In the genomic region with DNA sequence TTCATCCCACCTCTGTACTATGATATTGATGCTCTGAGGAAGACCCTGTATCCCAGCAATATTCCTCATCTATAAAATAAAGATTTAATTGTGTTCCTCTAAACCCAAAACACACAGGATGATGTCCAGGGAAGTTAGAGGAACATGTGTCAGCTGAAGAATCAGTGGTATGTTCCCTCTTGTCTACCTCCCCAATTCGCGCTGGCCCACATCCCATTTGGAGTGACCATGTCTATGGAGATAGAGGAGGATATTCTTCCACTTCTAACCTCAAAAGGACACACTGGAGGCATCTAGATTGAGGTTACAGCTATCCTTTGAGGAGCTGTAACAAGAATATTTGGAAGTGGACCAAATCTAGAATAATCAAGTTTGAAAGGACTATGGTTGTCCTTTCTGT, we compare ENCODE assay signal across 26 cellular contexts. TPM values are rescaled to one million over a fixed set of nuclear protein-coding genes. Genes with fewer than 3 reads are reported as not detected.
DNase-seq lines count a peak whose midpoint lies in the region; ATAC-seq and TF ChIP-seq lines count a peak whose summit lies in the region.
"Had no signal": no experiment of that assay in that cellular context is flagged by ENCODE, and none has a peak within 500 bp of the region (broad histone marks: within the 10 kb centered on the region; RNA-seq: fewer than 3 reads in every experiment).

No MANE protein-coding gene starts in this region.

- H3K4me3 ChIP-seq in BLaER1 (no peak overlapping the region), mucosa of rectum (ENCODE audit: low read length in 2 of 2) (no peak overlapping the region), stomach (no peak overlapping the region)
- H3K4me3 ChIP-seq: MG63, SJCRH30 had no signal

- 0 out of 2 replicates have a peak, but pooled peaks cover under 1% of the 10 kb centered on the region for H3K36me3 ChIP-seq in BLaER1
- no peaks in the 10 kb centered on the region for H3K36me3 ChIP-seq in mucosa of rectum (ENCODE audit: control insufficient read depth in 2 of 2, insufficient read depth in 2 of 2, low read length in 2 of 2)
- H3K36me3 ChIP-seq in stomach: no peaks in the 10 kb centered on the region
- H3K36me3 ChIP-seq: SJCRH30 had no signal

- H3K27me3 ChIP-seq in BLaER1 (no peaks in the 10 kb centered on the region), mucosa of rectum (ENCODE audit: control insufficient read depth in 2 of 2, insufficient read depth in 2 of 2, low read length in 2 of 2) (no peaks in the 10 kb centered on the region), stomach (no peaks in the 10 kb centered on the region)
- H3K27me3 ChIP-seq: MG63, SJCRH30 had no signal

- no peaks in the 10 kb centered on the region for H4K20me1 ChIP-seq in BLaER1

- H3K27ac ChIP-seq in BLaER1 (no peak overlapping the region), caudate nucleus (ENCODE audit: low read depth, low read length) (peak overlapping the region; percentile 61), mucosa of rectum (ENCODE audit: low read depth in 2 of 2, low read length in 2 of 2) (peak overlapping the region; percentile 32 to 41), stomach (peak overlapping the region in 4 of 5 donors; percentile 51 to 94 (median 84))
- H3K27ac ChIP-seq: SJCRH30, VCaP had no signal

- no peak for TF ChIP-seq CTCF in stomach (IDR thresholded peaks at IDR 0.05)

- H3K4me1 Mint-ChIP-seq in activated T-cell treated with anti-CD3 and anti-CD28 coated beads, Interleukin-2, amount 50 U/mL, for 72 hours (ENCODE audit: low read depth): peaks cover 33% of the 10 kb centered on the region

- peak overlapping the region; percentile 86; the same call in 1 of the 2 replicates for H3K4me2 ChIP-seq in BLaER1

- no peak overlapping the region for H3K27ac Mint-ChIP-seq in activated T-cell treated with anti-CD3 and anti-CD28 coated beads, Interleukin-2, amount 50 U/mL, for 72 hours
- H3K27ac Mint-ChIP-seq: activated CD4-positive, alpha-beta T cell treated with anti-CD3 and anti-CD28 coated beads, Interleukin-2, amount 10 ng/mL, durations not matched to agents 7 days and 5 days; activated naive CD8-positive, alpha-beta T cell treated with anti-CD3 and anti-CD28 coated beads, Interleukin-2, amount 10 ng/mL, durations not matched to agents 7 days and 5 days; endodermal cell had no signal

- ATAC-seq in activated T-cell treated with anti-CD3 and anti-CD28 coated beads, Interleukin-2, amount 50 U/mL, for 72 hours (replicated peaks in 1 of 2): no peak
- ATAC-seq in GM19452 (IDR thresholded peaks at IDR 0.05; ENCODE audit: unreplicated experiment) (no peak), HG02981 (IDR thresholded peaks at IDR 0.05; ENCODE audit: unreplicated experiment) (no peak)
- ATAC-seq: HCT116 had no signal

- 92 to 98% (median 95%) methylated on average over 2 of the region's 2 CpGs for WGBS in stomach, 5 donors

- H3K36me3 Mint-ChIP-seq in activated T-cell treated with anti-CD3 and anti-CD28 coated beads, Interleukin-2, amount 50 U/mL, for 72 hours (ENCODE audit: insufficient read depth in 2 of 2): no peaks in the 10 kb centered on the region
- H3K36me3 Mint-ChIP-seq: CD4-positive, CD25-positive, alpha-beta regulatory T cell had no signal

- H3K4me3 Mint-ChIP-seq in activated T-cell treated with anti-CD3 and anti-CD28 coated beads, Interleukin-2, amount 50 U/mL, for 72 hours: no peak overlapping the region
- H3K4me3 Mint-ChIP-seq: activated CD4-positive, alpha-beta T cell treated with anti-CD3 and anti-CD28 coated beads, Interleukin-2, amount 10 ng/mL, durations not matched to agents 7 days and 5 days; activated naive CD8-positive, alpha-beta T cell treated with anti-CD3 and anti-CD28 coated beads, Interleukin-2, amount 10 ng/mL, durations not matched to agents 7 days and 5 days; endodermal cell had no signal

- no peak for DNase-seq in caudate nucleus (lab: John Stamatoyannopoulos, UW)
- no peak for DNase-seq in stomach
- DNase-seq in activated T-cell treated with anti-CD3 and anti-CD28 coated beads, Interleukin-2, amount 50 U/mL, for 72 hours: no peak
- no peak for DNase-seq in T-helper 9 cell
- DNase-seq: activated CD4-positive, alpha-beta T cell treated with anti-CD3 and anti-CD28 coated beads, Interleukin-2, amount 10 ng/mL, durations not matched to agents 7 days and 5 days; activated naive CD8-positive, alpha-beta T cell treated with anti-CD3 and anti-CD28 coated beads, Interleukin-2, amount 10 ng/mL, durations not matched to agents 7 days and 5 days; CD4-positive, CD25-positive, alpha-beta regulatory T cell; DMS153; MG63; midbrain; NCI-H1436 treated with DMSO at 0.1 percent for 48 hours; NCI-H524; NK-92 treated with Interleukin-12 subunit alpha and Interleukin-12 subunit beta, amount 100 ng/mL, for 24 hours; SJCRH30; stimulated activated CD4-positive, alpha-beta T cell treated with anti-CD3 and anti-CD28 coated beads, Interleukin-4, amount 100 ng/mL, for 24 hours; stimulated activated naive CD4-positive, alpha-beta T cell treated with Interleukin-2 at 50 U/mL for 16 hours; T-helper 2 cell had no signal

- TF ChIP-seq EP300 in stomach (IDR thresholded peaks at IDR 0.05): no peak

- TF ChIP-seq POLR2A in stomach (IDR thresholded peaks at IDR 0.05): no peak

- H3K4me1 ChIP-seq in BLaER1 (peaks cover 49% of the 10 kb centered on the region), mucosa of rectum (ENCODE audit: control insufficient read depth in 2 of 2, insufficient read depth in 2 of 2, low read length in 2 of 2) (peaks cover 12 to 26% of the 10 kb centered on the region in 2 donors), stomach (peaks cover 13 to 44% (median 33%) of the 10 kb centered on the region in 4 donors)

- no peaks in the 10 kb centered on the region for H3K9me3 Mint-ChIP-seq in activated T-cell treated with anti-CD3 and anti-CD28 coated beads, Interleukin-2, amount 50 U/mL, for 72 hours
- H3K9me3 Mint-ChIP-seq: activated CD4-positive, alpha-beta T cell treated with anti-CD3 and anti-CD28 coated beads, Interleukin-2, amount 10 ng/mL, durations not matched to agents 7 days and 5 days; activated naive CD8-positive, alpha-beta T cell treated with anti-CD3 and anti-CD28 coated beads, Interleukin-2, amount 10 ng/mL, durations not matched to agents 7 days and 5 days; activated T-helper 2 cell treated with anti-CD3 and anti-CD28 coated beads, Interferon-gamma antibody, Interleukin-2, Interleukin-4, amounts not matched to agents 10 μg/mL and 5 μg/mL and 100 μg/mL, durations not matched to agents 14 hours and 24 hours and 36 hours; CD4-positive, CD25-positive, alpha-beta regulatory T cell; type B pancreatic cell had no signal

- no peaks in the 10 kb centered on the region for H3K9me3 ChIP-seq in BLaER1
- H3K9me3 ChIP-seq in mucosa of rectum (ENCODE audit: control insufficient read depth in 2 of 2, low read length in 2 of 2): no peaks in the 10 kb centered on the region
- H3K9me3 ChIP-seq in stomach: no peaks in the 10 kb centered on the region
- H3K9me3 ChIP-seq: MG63, SJCRH30 had no signal

- no peaks in the 10 kb centered on the region for H3K27me3 Mint-ChIP-seq in activated T-cell treated with anti-CD3 and anti-CD28 coated beads, Interleukin-2, amount 50 U/mL, for 72 hours (ENCODE audit: low read depth)
- H3K27me3 Mint-ChIP-seq: activated CD4-positive, alpha-beta T cell treated with anti-CD3 and anti-CD28 coated beads, Interleukin-2, amount 10 ng/mL, durations not matched to agents 7 days and 5 days; activated naive CD8-positive, alpha-beta T cell treated with anti-CD3 and anti-CD28 coated beads, Interleukin-2, amount 10 ng/mL, durations not matched to agents 7 days and 5 days; CD4-positive, CD25-positive, alpha-beta regulatory T cell had no signal

- no peak overlapping the region for H3K9ac ChIP-seq in BLaER1
- no peak overlapping the region for H3K9ac ChIP-seq in mucosa of rectum (ENCODE audit: low read depth in 1 of 2, low read length in 2 of 2)

- intact Hi-C loops in stomach (cut with DNase I; ENCODE audit: low total_unique reads): no loop called here

RNA-seq across cellular contexts. Expression of a gene that starts 1.3 kb away (rescaled TPM):
- total RNA-seq in stomach: 100 to 1,000 TPM in 1 of 5 donors, 10 to 100 TPM in 2, 1 to 10 TPM in 1, under 1 TPM in 1; 0.29 to 119 (median 21.0) TPM
- polyA plus RNA-seq in stomach: 1 to 10 TPM; 1.9 to 5.4 (median 4.4) TPM
- 10 to 100 TPM; 10.4 to 12.8 TPM for total RNA-seq in activated T-cell treated with anti-CD3 and anti-CD28 coated beads, Interleukin-2, amount 50 U/mL, for 72 hours

RNA-seq across cellular contexts. Expression of a gene that starts 29.0 kb away (rescaled TPM):
- total RNA-seq in stomach: 100 to 1,000 TPM in 1 of 5 donors, 10 to 100 TPM in 3, 1 to 10 TPM in 1; 9.6 to 108 (median 21.4) TPM
- 10 to 100 TPM; 31.0 to 37.9 (median 32.6) TPM for polyA plus RNA-seq in stomach
- total RNA-seq in activated T-cell treated with anti-CD3 and anti-CD28 coated beads, Interleukin-2, amount 50 U/mL, for 72 hours: 10 to 100 TPM; 58.2 to 67.8 TPM
